In genomic region chr20:45704969-45705637, GRCh38 we compare ENCODE assay signal across 22 cellular contexts. TPM values are rescaled to one million over a fixed set of nuclear protein-coding genes. Genes with fewer than 3 reads are reported as not detected.
DNase-seq lines count a peak whose midpoint lies in the region; ATAC-seq, FAIRE-seq and TF ChIP-seq lines count a peak whose summit lies in the region.
"Had no signal": no experiment of that assay in that cellular context is flagged by ENCODE, and none has a peak within 500 bp of the region (broad histone marks: within the 10 kb centered on the region; RNA-seq: fewer than 3 reads in every experiment).

Gene WFDC10B, minus strand, starts transcription at chr20:45705019. Its CDS starts 19,027 bp downstream, at chr20:45685992.

- H3K27ac ChIP-seq in WERI-Rb-1 (peak within 1 kb of the TSS; percentile 31; the same call in 1 of the 2 replicates), small intestine (ENCODE audit: low read depth in 1 of 2, low read length in 1 of 2) (no peak within 1 kb of the TSS), heart right ventricle (no peak within 1 kb of the TSS)
- H3K27ac ChIP-seq: A549, ascending aorta, C4-2B, psoas muscle, upper lobe of left lung had no signal

- H3K36me3 Mint-ChIP-seq in chondrocyte (ENCODE audit: low read depth), result no peaks in the 10 kb centered on the region
- H3K36me3 Mint-ChIP-seq: natural killer cell treated with Interleukin-12 subunit alpha and Interleukin-12 subunit beta and Interleukin-15 and Interleukin-18, amount 100 ng/mL, for 72 hours had no signal

- H3K9me3 Mint-ChIP-seq in chondrocyte (ENCODE audit: low read depth), result peaks cover 3% of the 10 kb centered on the region
- H3K9me3 Mint-ChIP-seq: activated CD4-positive, alpha-beta T cell treated with anti-CD3 and anti-CD28 coated beads, Interleukin-2, amount 10 ng/mL, durations not matched to agents 7 days and 5 days; natural killer cell treated with Interleukin-12 subunit alpha and Interleukin-12 subunit beta and Interleukin-15 and Interleukin-18, amount 100 ng/mL, for 72 hours; T-helper 2 cell treated with Interferon-gamma antibody and Interleukin-4, amounts not matched to agents 5 μg/mL and 100 μg/mL, for 36 hours had no signal

- FAIRE-seq in small intestine (lab: Jason Lieb, UNC), result no peak
- FAIRE-seq: A549, colon had no signal

- H3K27me3 ChIP-seq in WERI-Rb-1 (ENCODE audit: insufficient read depth, low read depth, severe bottlenecking) (no peaks in the 10 kb centered on the region), small intestine (ENCODE audit: control insufficient read depth in 2 of 2, insufficient read depth in 2 of 2, low read length in 2 of 2) (no peaks in the 10 kb centered on the region), heart right ventricle (peaks cover 0 to 13% (median 0%) of the 10 kb centered on the region in 7 donors)
- H3K27me3 ChIP-seq: ascending aorta, upper lobe of left lung had no signal

- H3K36me3 ChIP-seq in WERI-Rb-1 (no peaks in the 10 kb centered on the region), small intestine (ENCODE audit: control insufficient read depth in 2 of 2, insufficient read depth in 2 of 2, low read length in 2 of 2) (no peaks in the 10 kb centered on the region), heart right ventricle (no peaks in the 10 kb centered on the region)
- H3K36me3 ChIP-seq: ascending aorta, upper lobe of left lung had no signal

- intact Hi-C loops in heart right ventricle (cut with DNase I), result loop anchor here in 1 of 10 donors (5.0 kb wide), 1 partner anchor 593 kb away; no protein-coding TSS in a partner anchor

- ATAC-seq in HG02885 (IDR thresholded peaks at IDR 0.05; ENCODE audit: poor library complexity, unreplicated experiment) (no peak), heart right ventricle (no peak)
- ATAC-seq: A549; natural killer cell treated with Interleukin-12 subunit alpha and Interleukin-12 subunit beta and Interleukin-15 and Interleukin-18, amount 100 ng/mL, for 72 hours; psoas muscle; stimulated activated naive CD8-positive, alpha-beta T cell treated with anti-CD3 and anti-CD28 coated beads, Interleukin-15, Interleukin-2, amounts not matched to agents 100 U/mL and 50 U/mL, for 24 hours had no signal

- H3K4me1 Mint-ChIP-seq in chondrocyte (ENCODE audit: low read depth), result no peaks in the 10 kb centered on the region
- H3K4me1 Mint-ChIP-seq: activated CD4-positive, alpha-beta T cell treated with anti-CD3 and anti-CD28 coated beads, Interleukin-2, amount 10 ng/mL, durations not matched to agents 7 days and 5 days had no signal

- WGBS in small intestine, 3 donors, result 64 to 91% (median 75%) methylated on average over 1 of the region's 1 CpG
- WGBS in heart right ventricle, 2 donors, result 76 to 79% methylated on average over 1 of the region's 1 CpG

- no peak within 1 kb of the TSS for H3K27ac Mint-ChIP-seq in chondrocyte (ENCODE audit: unreplicated experiment)
- H3K27ac Mint-ChIP-seq: activated CD4-positive, alpha-beta T cell treated with anti-CD3 and anti-CD28 coated beads, Interleukin-2, amount 10 ng/mL, durations not matched to agents 7 days and 5 days; natural killer cell treated with Interleukin-12 subunit alpha and Interleukin-12 subunit beta and Interleukin-15 and Interleukin-18, amount 100 ng/mL, for 72 hours; T-helper 2 cell treated with Interferon-gamma antibody and Interleukin-4, amounts not matched to agents 5 μg/mL and 100 μg/mL, for 36 hours had no signal

- peaks cover 0 to 2% of the 10 kb centered on the region in 2 donors for H3K4me1 ChIP-seq in small intestine (ENCODE audit: control insufficient read depth in 2 of 2, insufficient read depth in 1 of 2, low read depth in 1 of 2, low read length in 1 of 2)
- H3K4me1 ChIP-seq in heart right ventricle, result no peaks in the 10 kb centered on the region
- H3K4me1 ChIP-seq: A549, ascending aorta, psoas muscle had no signal

- H3K4me3 ChIP-seq in WERI-Rb-1 (ENCODE audit: low read depth, low read length) (no peak within 1 kb of the TSS; the same call in 1 of the 2 replicates), small intestine (ENCODE audit: low read depth in 1 of 2, low read length in 2 of 2) (no peak within 1 kb of the TSS), heart right ventricle (no peak within 1 kb of the TSS)
- H3K4me3 ChIP-seq: A549, ascending aorta, psoas muscle, upper lobe of left lung had no signal

- peaks cover 16% of the 10 kb centered on the region for H3K27me3 Mint-ChIP-seq in chondrocyte (ENCODE audit: low read depth)

- H3K9me3 ChIP-seq in WERI-Rb-1 (ENCODE audit: severe bottlenecking) (no peaks in the 10 kb centered on the region), small intestine (ENCODE audit: control insufficient read depth, low read depth) (no peaks in the 10 kb centered on the region), heart right ventricle (no peaks in the 10 kb centered on the region)
- H3K9me3 ChIP-seq: A549, ascending aorta, psoas muscle, upper lobe of left lung had no signal

- no peak for TF ChIP-seq CTCF in WERI-Rb-1 (IDR thresholded peaks at IDR 0.05; ENCODE audit: low read depth, low read length)
- TF ChIP-seq CTCF in heart right ventricle (IDR thresholded peaks at IDR 0.05), result no peak
- TF ChIP-seq CTCF in chondrocyte (IDR thresholded peaks at IDR 0.05), result no peak

- DNase-seq in NCI-H2107 treated with DMSO at 0.1 percent for 48 hours (lab: John Stamatoyannopoulos, UW; ENCODE audit: unreplicated experiment) (peak; percentile 3), NCI-H2107 (lab: John Stamatoyannopoulos, UW) (no peak), NCI-H2171 treated with DMSO at 0.1 percent for 48 hours (lab: John Stamatoyannopoulos, UW) (peak; percentile 27), WERI-Rb-1 (peak; percentile 68), small intestine (peak; percentile 80), heart right ventricle (no peak), chondrocyte (ENCODE audit: low spot score) (no peak)
- DNase-seq: activated CD4-positive, alpha-beta T cell treated with anti-CD3 and anti-CD28 coated beads, Interleukin-2, amount 10 ng/mL, durations not matched to agents 7 days and 5 days; activated naive CD4-positive, alpha-beta T cell; IMR-90; NCI-H1048; psoas muscle; stimulated activated naive CD8-positive, alpha-beta T cell treated with anti-CD3 and anti-CD28 coated beads, Interleukin-15, Interleukin-2, amounts not matched to agents 100 U/mL and 50 U/mL, for 24 hours; upper lobe of left lung had no signal

- H3K4me3 Mint-ChIP-seq in chondrocyte (ENCODE audit: unreplicated experiment), result no peak within 1 kb of the TSS
- H3K4me3 Mint-ChIP-seq: activated CD4-positive, alpha-beta T cell treated with anti-CD3 and anti-CD28 coated beads, Interleukin-2, amount 10 ng/mL, durations not matched to agents 7 days and 5 days; natural killer cell treated with Interleukin-12 subunit alpha and Interleukin-12 subunit beta and Interleukin-15 and Interleukin-18, amount 100 ng/mL, for 72 hours; T-helper 2 cell treated with Interferon-gamma antibody and Interleukin-4, amounts not matched to agents 5 μg/mL and 100 μg/mL, for 36 hours had no signal

RNA-seq across cellular contexts. Expression of gene WFDC10B, which starts in this region (rescaled TPM):
- polyA plus RNA-seq in small intestine (not detected), heart right ventricle (not detected)
- total RNA-seq in heart right ventricle (not detected), chondrocyte (not detected in 3 replicates)
- total RNA-seq: activated CD4-positive, alpha-beta T cell treated with anti-CD3 and anti-CD28 coated beads, Interleukin-2, amount 10 ng/mL, durations not matched to agents 7 days and 5 days; ascending aorta; Daoy; IMR-90; natural killer cell treated with Interleukin-12 subunit alpha and Interleukin-12 subunit beta and Interleukin-15 and Interleukin-18, amount 100 ng/mL, for 72 hours; psoas muscle had no signal
- polyA plus RNA-seq: A549, IMR-90, psoas muscle had no signal

Comparison
In these comparisons a context has a peak if more than half of its experiments do, and no peak if none do; other contexts are left out.
1. DNase-seq: peak in NCI-H2107 treated with DMSO at 0.1 percent for 48 hours (single experiment), NCI-H2171 treated with DMSO at 0.1 percent for 48 hours (single experiment) and WERI-Rb-1 (single experiment); none in NCI-H2107 (single experiment), heart right ventricle (0 of 2) and chondrocyte (single experiment).
2. Peak in DNase-seq in small intestine; RNA of the gene not detected or under 1 TPM.